ENCODE assay signal across 18 cellular contexts in genomic region chr12:76544601-76545261, GRCh38. TPM values are rescaled to one million over a fixed set of nuclear protein-coding genes. Genes with fewer than 3 reads are reported as not detected.
A peak's percentile ranks its signal among the peaks of the same experiment; 100 is the strongest.
DNase-seq lines count a peak whose midpoint lies in the region; ATAC-seq, FAIRE-seq and TF ChIP-seq lines count a peak whose summit lies in the region.
"Had no signal": no experiment of that assay in that cellular context is flagged by ENCODE, and none has a peak within 500 bp of the region (broad histone marks: within the 10 kb centered on the region; RNA-seq: fewer than 3 reads in every experiment).

No MANE protein-coding gene starts in this region.

- BruUV-seq in mammary epithelial cell (replicated peaks; lab: Mats Ljungman, UMichigan), result no TSS peak

- no peak overlapping the region for H3K9ac ChIP-seq in mammary epithelial cell (ENCODE audit: insufficient read depth, low read length)

- peaks cover 90% of the 10 kb centered on the region for H3K79me2 ChIP-seq in mammary epithelial cell (ENCODE audit: insufficient read depth, low read length)

- 96% methylated on average over 4 of the region's 4 CpGs for WGBS in mammary epithelial cell (ENCODE audit: low coverage, missing lambda C conversion rate)

- in situ Hi-C loops in mammary epithelial cell (cut with MboI; ENCODE audit: low sequenced_read_pairs in 2 of 2), result no loop called here

- dilution Hi-C loops in mammary epithelial cell (cut with HindIII; ENCODE audit: low sequenced_read_pairs), result no loop called here

- ATAC-seq in stimulated activated naive CD8-positive, alpha-beta T cell treated with anti-CD3 and anti-CD28 coated beads, Interleukin-15, Interleukin-2, amounts not matched to agents 100 U/mL and 50 U/mL, for 24 hours, result peak; percentile 76
- ATAC-seq: PC-3 had no signal

- DNase-seq in mammary epithelial cell (peak; percentile 12), breast epithelium (ENCODE audit: low spot score in 2 of 2) (no peak), NCI-H2171 treated with DMSO at 0.1 percent for 48 hours (lab: John Stamatoyannopoulos, UW) (peak; percentile 56), bronchial epithelial cell (ENCODE audit: low read depth) (peak; percentile 63), COLO829 (ENCODE audit: low spot score) (no peak), right atrium auricular region (ENCODE audit: low spot score) (no peak)
- no peak for DNase-seq in stimulated activated naive CD8-positive, alpha-beta T cell treated with anti-CD3 and anti-CD28 coated beads, Interleukin-15, Interleukin-2, amounts not matched to agents 100 U/mL and 50 U/mL, for 24 hours
- no peak for DNase-seq in stimulated activated CD4-positive, alpha-beta T cell treated with anti-CD3 and anti-CD28 coated beads, Interleukin-15, amount 100 ng/mL, for 24 hours
- DNase-seq: CD4-positive, alpha-beta memory T cell; DMS79 treated with DMSO at 0.1 percent for 48 hours; Kasumi-1; MM.1S; NCI-H1092 treated with DMSO at 0.1 percent for 48 hours; NCI-H446 treated with DMSO at 0.1 percent for 48 hours; PC-3; SJCRH30 had no signal

- no peak for TF ChIP-seq CTCF in mammary epithelial cell (conservative IDR thresholded peaks at IDR 0.05 in 1 of 2, IDR thresholded peaks at IDR 0.05 in 1 of 2; ENCODE audit: extremely low read depth in 1 of 2, insufficient read depth in 1 of 2, low read depth in 1 of 2, low read length in 2 of 2)
- no peak for TF ChIP-seq CTCF in breast epithelium (IDR thresholded peaks at IDR 0.05)
- TF ChIP-seq CTCF in bronchial epithelial cell (IDR thresholded peaks at IDR 0.05; ENCODE audit: insufficient read depth, low read length, severe bottlenecking), result no peak
- no peak for TF ChIP-seq CTCF in right atrium auricular region (IDR thresholded peaks at IDR 0.05)

- H3K36me3 ChIP-seq in mammary epithelial cell (ENCODE audit: insufficient read depth, low read length), result no peaks in the 10 kb centered on the region
- H3K36me3 ChIP-seq in breast epithelium, result no peaks in the 10 kb centered on the region
- no peaks in the 10 kb centered on the region for H3K36me3 ChIP-seq in bronchial epithelial cell (ENCODE audit: control insufficient read depth, insufficient read depth, low read length)
- H3K36me3 ChIP-seq in right atrium auricular region, result no peaks in the 10 kb centered on the region
- H3K36me3 ChIP-seq: SJCRH30 had no signal

- H3K27me3 ChIP-seq in mammary epithelial cell (ENCODE audit: insufficient read depth, low read length) (no peaks in the 10 kb centered on the region), breast epithelium (no peaks in the 10 kb centered on the region), bronchial epithelial cell (ENCODE audit: control insufficient read depth, insufficient read depth, low read length) (no peaks in the 10 kb centered on the region), right atrium auricular region (no peaks in the 10 kb centered on the region)
- H3K27me3 ChIP-seq: SJCRH30 had no signal

- no peak overlapping the region for H2AFZ ChIP-seq in mammary epithelial cell (ENCODE audit: low read depth, low read length)

- no peak for FAIRE-seq in bronchial epithelial cell (lab: Jason Lieb, UNC)
- FAIRE-seq: GM18507 had no signal

- no peaks in the 10 kb centered on the region for H4K20me1 ChIP-seq in mammary epithelial cell (ENCODE audit: insufficient read depth, low read length)

- intact Hi-C loops in mammary epithelial cell (cut with micrococcal nuclease), result no loop called here
- intact Hi-C loops in breast epithelium (cut with DNase I; ENCODE audit: low total_unique reads), result no loop called here

- TF ChIP-seq POLR2A in breast epithelium (IDR thresholded peaks at IDR 0.05), result no peak

- H3K9me3 ChIP-seq in mammary epithelial cell (replicated peaks; ENCODE audit: insufficient read depth, low read length) (no peaks in the 10 kb centered on the region), breast epithelium (no peaks in the 10 kb centered on the region), right atrium auricular region (no peaks in the 10 kb centered on the region)
- H3K9me3 ChIP-seq: SJCRH30 had no signal

- peak overlapping the region; percentile 22 for H3K27ac ChIP-seq in mammary epithelial cell (ENCODE audit: insufficient read depth, low read depth, low read length)
- no peak overlapping the region for H3K27ac ChIP-seq in breast epithelium
- H3K27ac ChIP-seq in right atrium auricular region, result no peak overlapping the region
- H3K27ac ChIP-seq: RWPE1, SJCRH30 had no signal

- H3K4me2 ChIP-seq in mammary epithelial cell (ENCODE audit: insufficient read depth, low read depth, low read length), result peak overlapping the region; percentile 3

- H3K4me3 ChIP-seq in mammary epithelial cell (replicated peaks in 1 of 3; ENCODE audit: insufficient read depth in 1 of 3, low read depth in 2 of 3, low read length in 3 of 3) (peak overlapping the region in 1 of 3 experiments; percentile 2), breast epithelium (no peak overlapping the region), bronchial epithelial cell (ENCODE audit: low read depth, low read length) (no peak overlapping the region), right atrium auricular region (no peak overlapping the region)
- H3K4me3 ChIP-seq: SJCRH30 had no signal

- H3K4me1 ChIP-seq in mammary epithelial cell (ENCODE audit: insufficient read depth, low read length) (peaks cover 8% of the 10 kb centered on the region), breast epithelium (no peaks in the 10 kb centered on the region), right atrium auricular region (peaks cover 0 to 32% of the 10 kb centered on the region in 2 donors)

- CTCF ChIA-PET in mammary epithelial cell (lab: Charles Lee; ENCODE audit: low non-redundant PET), result interaction anchor here (0.6 kb wide), 1 partner anchor 861 kb away, joined by 4 read pairs; no protein-coding TSS in a partner anchor

RNA-seq across cellular contexts. Expression of gene OSBPL8, which starts 14.8 kb away (rescaled TPM):
- 10 to 100 TPM; 87.4 to 88.4 TPM for total RNA-seq in mammary epithelial cell
- 26.2 TPM for polyA plus RNA-seq in mammary epithelial cell
- 148 TPM for polyA minus RNA-seq in mammary epithelial cell
- total RNA-seq in breast epithelium, result 10 to 100 TPM; 77.6 to 89.1 (median 87.2) TPM
- 63.7 and 80.0 TPM in 2 replicates for total RNA-seq in bronchial epithelial cell
- total RNA-seq in right atrium auricular region, result 10 to 100 TPM; 19.7 to 23.7 TPM

Comparison
In these comparisons a context has a peak if more than half of its experiments do, and no peak if none do; other contexts are left out.
1. DNase-seq: peak in mammary epithelial cell (single experiment), NCI-H2171 treated with DMSO at 0.1 percent for 48 hours (single experiment) and bronchial epithelial cell (single experiment); none in breast epithelium (0 of 2), stimulated activated naive CD8-positive, alpha-beta T cell treated with anti-CD3 and anti-CD28 coated beads, Interleukin-15, Interleukin-2, amounts not matched to agents 100 U/mL and 50 U/mL, for 24 hours (single experiment), COLO829 (single experiment), stimulated activated CD4-positive, alpha-beta T cell treated with anti-CD3 and anti-CD28 coated beads, Interleukin-15, amount 100 ng/mL, for 24 hours (single experiment) and right atrium auricular region (single experiment).